ENCODE assay signal across 18 cellular contexts in the genomic region with DNA sequence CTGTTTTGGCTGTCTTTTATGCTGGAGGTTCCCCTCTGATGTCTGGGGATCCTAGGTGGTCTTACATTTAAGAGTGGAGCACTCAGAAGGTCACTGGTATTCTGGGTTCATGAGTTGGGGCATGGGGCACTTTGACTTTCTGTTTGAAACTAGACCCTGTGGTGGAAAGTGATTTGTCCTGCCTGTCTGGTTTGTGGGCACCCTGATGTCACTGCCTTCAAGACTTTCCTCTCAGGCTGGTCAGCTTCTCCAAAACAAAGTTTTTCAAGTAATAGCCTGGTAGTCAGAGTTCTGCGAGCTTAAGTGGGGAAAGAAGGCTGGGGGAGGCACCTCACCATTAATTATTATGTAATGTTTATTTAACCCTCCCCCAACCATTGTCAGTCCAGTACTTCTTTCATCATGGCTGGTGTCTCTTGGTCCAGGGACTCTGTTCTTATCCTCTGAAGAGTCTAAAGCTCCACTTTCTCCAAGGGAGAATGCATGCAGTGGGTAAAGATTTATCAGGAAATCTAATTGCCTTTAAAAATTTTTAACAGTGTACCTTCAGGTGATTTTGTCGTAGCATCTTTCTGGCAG. TPM values are rescaled to one million over a fixed set of nuclear protein-coding genes. Genes with fewer than 3 reads are reported as not detected.
DNase-seq lines count a peak whose midpoint lies in the region; ATAC-seq and TF ChIP-seq lines count a peak whose summit lies in the region.
"Had no signal": no experiment of that assay in that cellular context is flagged by ENCODE, and none has a peak within 500 bp of the region (broad histone marks: within the 10 kb centered on the region; RNA-seq: fewer than 3 reads in every experiment).

No MANE protein-coding gene starts in this region.

- DNase-seq in activated T-cell treated with anti-CD3 and anti-CD28 coated beads, Interleukin-2, amount 50 U/mL, for 72 hours, result peak; percentile 8 to 31
- DNase-seq in activated T-cell treated with anti-CD3 and anti-CD28 coated beads, Interleukin-2, amount 50 U/mL, for 1 hour, result no peak
- DNase-seq in activated naive CD8-positive, alpha-beta T cell treated with anti-CD3 and anti-CD28 coated beads, Interleukin-2, amount 50 U/mL, for 24 hours, result no peak
- DNase-seq in nephron progenitor cell (no peak), NCI-H2029 (lab: John Stamatoyannopoulos, UW) (no peak), HK-2 (ENCODE audit: unreplicated experiment) (no peak), omental fat pad (ENCODE audit: low spot score) (no peak)
- DNase-seq: COR-L47; EL; H9; MV-4-11; NCI-H1417 treated with DMSO at 0.1 percent for 48 hours; NCI-H1930; NCI-H2171 treated with DMSO at 0.1 percent for 48 hours; NCI-H446 treated with DMSO at 0.1 percent for 48 hours; NK-92 treated with Interleukin-12 subunit alpha and Interleukin-12 subunit beta, amount 100 ng/mL, for 24 hours; OCI-M1; SHP77 treated with DMSO at 0.1 percent for 48 hours had no signal

- no peak overlapping the region for H3K27ac Mint-ChIP-seq in activated T-cell treated with anti-CD3 and anti-CD28 coated beads, Interleukin-2, amount 50 U/mL, for 72 hours
- H3K27ac Mint-ChIP-seq in activated naive CD8-positive, alpha-beta T cell treated with anti-CD3 and anti-CD28 coated beads, Interleukin-2, amount 50 U/mL, for 24 hours, result peak overlapping the region; percentile 76
- H3K27ac Mint-ChIP-seq in nephron progenitor cell, result peak overlapping the region; percentile 69

- no peaks in the 10 kb centered on the region for H3K27me3 Mint-ChIP-seq in activated T-cell treated with anti-CD3 and anti-CD28 coated beads, Interleukin-2, amount 50 U/mL, for 72 hours (ENCODE audit: low read depth)
- no peaks in the 10 kb centered on the region for H3K27me3 Mint-ChIP-seq in activated naive CD8-positive, alpha-beta T cell treated with anti-CD3 and anti-CD28 coated beads, Interleukin-2, amount 50 U/mL, for 24 hours
- no peaks in the 10 kb centered on the region for H3K27me3 Mint-ChIP-seq in nephron progenitor cell (ENCODE audit: low read depth, poor library complexity)

- H3K36me3 Mint-ChIP-seq in activated T-cell treated with anti-CD3 and anti-CD28 coated beads, Interleukin-2, amount 50 U/mL, for 72 hours (ENCODE audit: insufficient read depth in 2 of 2), result peaks cover 8 to 30% of the 10 kb centered on the region in 2 donors
- peaks cover 71% of the 10 kb centered on the region for H3K36me3 Mint-ChIP-seq in activated naive CD8-positive, alpha-beta T cell treated with anti-CD3 and anti-CD28 coated beads, Interleukin-2, amount 50 U/mL, for 24 hours (ENCODE audit: low read depth)
- H3K36me3 Mint-ChIP-seq in nephron progenitor cell (ENCODE audit: low read depth), result peaks cover 90% of the 10 kb centered on the region

- no peaks in the 10 kb centered on the region for H3K9me3 Mint-ChIP-seq in activated T-cell treated with anti-CD3 and anti-CD28 coated beads, Interleukin-2, amount 50 U/mL, for 72 hours
- no peaks in the 10 kb centered on the region for H3K9me3 Mint-ChIP-seq in activated naive CD8-positive, alpha-beta T cell treated with anti-CD3 and anti-CD28 coated beads, Interleukin-2, amount 50 U/mL, for 24 hours
- H3K9me3 Mint-ChIP-seq in nephron progenitor cell, result no peaks in the 10 kb centered on the region
- H3K9me3 Mint-ChIP-seq: H9 had no signal

- ATAC-seq in activated T-cell treated with anti-CD3 and anti-CD28 coated beads, Interleukin-2, amount 50 U/mL, for 72 hours (replicated peaks in 1 of 2), result peak in 1 of 2 donors; percentile 41
- peak; percentile 30 for ATAC-seq in activated naive CD8-positive, alpha-beta T cell treated with anti-CD3 and anti-CD28 coated beads, Interleukin-2, amount 50 U/mL, for 24 hours
- ATAC-seq in omental fat pad (ENCODE audit: low FRiP score), result no peak

- TF ChIP-seq CTCF in nephron progenitor cell (IDR thresholded peaks at IDR 0.05) (no peak), omental fat pad (IDR thresholded peaks at IDR 0.05) (no peak)

- H3K4me3 Mint-ChIP-seq in activated T-cell treated with anti-CD3 and anti-CD28 coated beads, Interleukin-2, amount 50 U/mL, for 72 hours, result no peak overlapping the region
- no peak overlapping the region for H3K4me3 Mint-ChIP-seq in activated naive CD8-positive, alpha-beta T cell treated with anti-CD3 and anti-CD28 coated beads, Interleukin-2, amount 50 U/mL, for 24 hours
- H3K4me3 Mint-ChIP-seq in nephron progenitor cell, result no peak overlapping the region
- H3K4me3 Mint-ChIP-seq: H9 had no signal

- peaks cover 50% of the 10 kb centered on the region for H3K4me1 Mint-ChIP-seq in activated T-cell treated with anti-CD3 and anti-CD28 coated beads, Interleukin-2, amount 50 U/mL, for 72 hours (ENCODE audit: low read depth)
- H3K4me1 Mint-ChIP-seq in activated naive CD8-positive, alpha-beta T cell treated with anti-CD3 and anti-CD28 coated beads, Interleukin-2, amount 50 U/mL, for 24 hours, result peaks cover 42% of the 10 kb centered on the region
- H3K4me1 Mint-ChIP-seq in nephron progenitor cell, result peaks cover 43% of the 10 kb centered on the region
- H3K4me1 Mint-ChIP-seq: H9 had no signal

RNA-seq across cellular contexts. Expression of a gene that starts 35.3 kb away (rescaled TPM):
- 10 to 100 TPM; 44.2 to 58.9 TPM for total RNA-seq in activated T-cell treated with anti-CD3 and anti-CD28 coated beads, Interleukin-2, amount 50 U/mL, for 72 hours
- total RNA-seq in omental fat pad, result 10 to 100 TPM; 66.2 to 72.8 (median 69.5) TPM

RNA-seq across cellular contexts. Expression of a gene that starts 43.4 kb away (rescaled TPM):
- under 1 TPM; 0.14 to 0.95 TPM for total RNA-seq in activated T-cell treated with anti-CD3 and anti-CD28 coated beads, Interleukin-2, amount 50 U/mL, for 72 hours
- total RNA-seq in omental fat pad, result 10 to 100 TPM in 3 of 4 donors, 1 to 10 TPM in 1; 9.1 to 19.7 (median 14.8) TPM

Comparison
In these comparisons a context has a peak if more than half of its experiments do, and no peak if none do; other contexts are left out.
1. DNase-seq: peak in activated T-cell treated with anti-CD3 and anti-CD28 coated beads, Interleukin-2, amount 50 U/mL, for 72 hours (2 of 2); none in activated T-cell treated with anti-CD3 and anti-CD28 coated beads, Interleukin-2, amount 50 U/mL, for 1 hour (single experiment), activated naive CD8-positive, alpha-beta T cell treated with anti-CD3 and anti-CD28 coated beads, Interleukin-2, amount 50 U/mL, for 24 hours (single experiment), nephron progenitor cell (single experiment), NCI-H2029 (single experiment), HK-2 (single experiment) and omental fat pad (single experiment).
2. RNA of a gene that starts 43.4 kb away (total RNA-seq): 9.1 to 19.7 TPM in omental fat pad; 0.14 to 0.95 TPM in activated T-cell treated with anti-CD3 and anti-CD28 coated beads, Interleukin-2, amount 50 U/mL, for 72 hours; every median in the first group is over 4 times any median in the second.